In genomic region chr11:83007909-83008580, GRCh38 we compare ENCODE assay signal across 8 cellular contexts.
A peak's percentile ranks its signal among the peaks of the same experiment; 100 is the strongest.
DNase-seq lines count a peak whose midpoint lies in the region; ATAC-seq and TF ChIP-seq lines count a peak whose summit lies in the region.

No MANE protein-coding gene starts in this region.

- H3K4me1 Mint-ChIP-seq in GM23338 = peaks cover 11% of the 10 kb centered on the region

- H4K20me1 ChIP-seq in GM23338 (replicated peaks; ENCODE audit: insufficient read depth) (no peaks in the 10 kb centered on the region; the same call in 1 of the 2 replicates), OCI-LY7 (ENCODE audit: insufficient read depth, low read length) (peaks cover 17% of the 10 kb centered on the region; the same call in 1 of the 2 replicates)

- no peaks in the 10 kb centered on the region for H3K36me3 Mint-ChIP-seq in GM23338 (ENCODE audit: low read depth)

- intact Hi-C loops in OCI-LY7 (cut with micrococcal nuclease; ENCODE audit: unreplicated experiment) = loop anchor here (5.0 kb wide), 1 partner anchor 54 kb away; no protein-coding TSS in a partner anchor

- H3K27ac ChIP-seq in GM23338 (ENCODE audit: low read depth) (no peak overlapping the region), OCI-LY7 (ENCODE audit: low read depth, low read length, poor library complexity, severe bottlenecking) (peak overlapping the region; percentile 47), foreskin keratinocyte (no peak overlapping the region)

- POLR2A ChIA-PET in OCI-LY7 (lab: Charles Lee) = interaction anchor here (0.6 to 3.9 kb wide), 12 partner anchors 8 to 83 kb away, joined by 3 to 23 read pairs (median 6); no protein-coding TSS in a partner anchor

- peak; percentile 69 for ATAC-seq in GM23338
- peak; percentile 37 for ATAC-seq in foreskin keratinocyte
- peak; percentile 44 for ATAC-seq in omental fat pad (ENCODE audit: low FRiP score)

- no peak overlapping the region for H3K4me3 Mint-ChIP-seq in GM23338

- CTCF ChIA-PET in OCI-LY7 (lab: Charles Lee; ENCODE audit: unreplicated experiment) = interaction anchor here (0.8 to 1.6 kb wide), 4 partner anchors 9 to 104 kb away, joined by 3 to 5 read pairs (median 4); no protein-coding TSS in a partner anchor

- H3K4me2 ChIP-seq in GM23338 = no peak overlapping the region
- peak overlapping the region; percentile 43 for H3K4me2 ChIP-seq in OCI-LY7 (ENCODE audit: low read length)

- H3K4me3 ChIP-seq in GM23338 = no peak overlapping the region
- H3K4me3 ChIP-seq in OCI-LY7 (ENCODE audit: low read depth, low read length, poor library complexity, severe bottlenecking) = peak overlapping the region; percentile 0

- no peaks in the 10 kb centered on the region for H3F3A ChIP-seq in GM23338 (replicated peaks; ENCODE audit: low read depth)

- no peaks in the 10 kb centered on the region for H3K9me3 Mint-ChIP-seq in GM23338

- H3K27ac Mint-ChIP-seq in GM23338 = no peak overlapping the region

- H3K27me3 ChIP-seq in GM23338 (ENCODE audit: insufficient read depth) (no peaks in the 10 kb centered on the region), foreskin keratinocyte (no peaks in the 10 kb centered on the region)

- H2AFZ ChIP-seq in GM23338 = peak overlapping the region; percentile 52; the same call in 1 of the 2 replicates
- H2AFZ ChIP-seq in OCI-LY7 (ENCODE audit: low read length) = no peak overlapping the region

- H3K9me2 ChIP-seq in GM23338 (ENCODE audit: insufficient read depth) (no peaks in the 10 kb centered on the region), OCI-LY7 (ENCODE audit: insufficient read depth, low read length) (no peaks in the 10 kb centered on the region)

- H3K4me1 ChIP-seq in GM23338 (ENCODE audit: insufficient read depth) = peaks cover 5% of the 10 kb centered on the region; the same call in 1 of the 2 replicates
- H3K4me1 ChIP-seq in OCI-LY7 (ENCODE audit: insufficient read depth, low read length, poor library complexity, severe bottlenecking) = peaks cover 49% of the 10 kb centered on the region
- peaks cover 10% of the 10 kb centered on the region for H3K4me1 ChIP-seq in foreskin keratinocyte

- H3K36me3 ChIP-seq in GM23338 (ENCODE audit: insufficient read depth) (no peaks in the 10 kb centered on the region), OCI-LY7 (ENCODE audit: insufficient read depth, low read length) (peaks cover 54% of the 10 kb centered on the region)

- no TSS peak for BruUV-seq in OCI-LY7 (replicated peaks; lab: Mats Ljungman, UMichigan)

- peaks cover 2% of the 10 kb centered on the region for H3K27me3 Mint-ChIP-seq in GM23338 (ENCODE audit: insufficient read depth, low read depth, poor library complexity)

- TF ChIP-seq CTCF in GM23338 (conservative IDR thresholded peaks at IDR 0.05; ENCODE audit: low read depth in 2 of 2) = no peak
- peak; percentile 34; the same call in 1 of the 2 replicates for TF ChIP-seq CTCF in OCI-LY7 (conservative IDR thresholded peaks at IDR 0.05; ENCODE audit: low read length)
- no peak for TF ChIP-seq CTCF in foreskin keratinocyte (conservative IDR thresholded peaks at IDR 0.05)
- TF ChIP-seq CTCF in omental fat pad (IDR thresholded peaks at IDR 0.05) = no peak

- in situ Hi-C loops in G401 (cut with HindIII; ENCODE audit: low sequenced_read_pairs) = no loop called here

- no peaks in the 10 kb centered on the region for H3K9me3 ChIP-seq in OCI-LY7 (ENCODE audit: low read length)

- H3K79me2 ChIP-seq in GM23338 (replicated peaks; ENCODE audit: insufficient read depth) = no peaks in the 10 kb centered on the region
- peaks cover 99% of the 10 kb centered on the region for H3K79me2 ChIP-seq in OCI-LY7 (ENCODE audit: insufficient read depth, low read depth, low read length)

- DNase-seq in G401 (ENCODE audit: low spot score) (peak; percentile 27), GM23338 (ENCODE audit: low spot score) (peak; percentile 24), OCI-LY7 (ENCODE audit: low spot score) (peak; percentile 54), foreskin keratinocyte (no peak), omental fat pad (ENCODE audit: low spot score) (no peak), NCI-H1694 (lab: John Stamatoyannopoulos, UW) (no peak), NCI-H1092 treated with DMSO at 0.1 percent for 48 hours (lab: John Stamatoyannopoulos, UW) (no peak)
- no peak for DNase-seq in activated CD8-positive, alpha-beta memory T cell treated with anti-CD3 and anti-CD28 coated beads for 24 hours

TF ChIP-seq in GM23338, 12 proteins besides CTCF, POLR2A, EP300 and RAD21:
- TF ChIP-seq POLR2AphosphoS5 (IDR thresholded peaks at IDR 0.05; ENCODE audit: low read depth) (no peak), CREB1 (CRISPR knock-in tag; IDR thresholded peaks at IDR 0.05; ENCODE audit: low read depth) (no peak), ZNF114 (CRISPR knock-in tag; IDR thresholded peaks at IDR 0.05) (no peak)

Comparison
In these comparisons a context has a peak if more than half of its experiments do, and no peak if none do; other contexts are left out.
1. DNase-seq: peak in G401 (single experiment), GM23338 (single experiment) and OCI-LY7 (single experiment); none in foreskin keratinocyte (0 of 2), omental fat pad (single experiment), activated CD8-positive, alpha-beta memory T cell treated with anti-CD3 and anti-CD28 coated beads for 24 hours (single experiment), NCI-H1694 (single experiment) and NCI-H1092 treated with DMSO at 0.1 percent for 48 hours (single experiment).
2. Peak in every context shown above with its lines, with median percentiles within 50 percentile points of each other: ATAC-seq.